In the genomic region with DNA sequence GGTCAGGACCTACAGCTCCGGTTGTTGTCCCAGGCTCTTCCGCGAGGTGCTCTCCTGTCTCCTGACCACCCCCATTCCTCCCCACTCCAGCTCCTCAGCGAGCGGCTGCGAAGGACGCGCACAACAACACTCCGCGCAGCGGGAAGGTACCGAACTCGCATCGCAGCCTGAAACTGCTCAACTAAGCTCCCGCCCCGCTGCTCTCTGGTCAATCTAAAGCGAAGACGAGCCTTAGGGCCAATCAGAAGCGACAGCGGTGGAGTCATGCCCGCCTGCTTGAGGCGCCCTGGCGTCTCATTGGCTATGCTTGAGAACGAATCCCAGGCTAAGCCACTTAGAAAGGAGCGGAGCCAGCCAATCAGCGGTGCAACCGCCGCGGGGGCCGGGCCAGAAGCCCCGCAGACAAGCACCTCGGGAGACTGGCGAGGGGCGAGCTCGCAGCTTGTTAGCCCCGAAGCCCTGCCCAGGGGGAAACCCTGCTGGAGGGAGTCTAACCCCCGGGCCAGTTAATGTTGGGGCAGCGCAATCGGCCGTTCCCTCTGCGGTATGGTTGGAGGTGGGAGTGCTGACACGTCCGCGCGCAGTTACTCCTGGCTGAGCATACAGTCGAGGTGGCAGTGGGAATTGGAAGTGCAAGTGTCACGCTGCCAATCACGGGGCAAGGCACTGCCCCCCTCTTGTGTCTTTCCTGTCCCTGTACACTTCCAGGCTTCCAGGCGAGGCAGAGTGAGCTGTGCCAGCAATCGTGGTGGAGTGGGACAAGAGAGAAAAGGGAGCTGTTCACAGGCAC, we compare ENCODE assay signal across 1 cellular context.
A peak's percentile ranks its signal among the peaks of the same experiment; 100 is the strongest.
TF ChIP-seq lines count a peak whose summit lies in the region.

No MANE protein-coding gene starts in this region.

TF ChIP-seq in K562, 482 proteins besides CTCF, POLR2A, EP300 and RAD21 (continued from another document):
- TF ChIP-seq VEZF1 (CRISPR knock-in tag; IDR thresholded peaks at IDR 0.05), result peak; percentile 25; the same call in 1 of the 2 replicates
